ENCODE assay signal across 1 cellular context in genomic region chr1:2228157-2228594, GRCh38.
TF ChIP-seq lines count a peak whose summit lies in the region.

Gene SKI, plus strand, starts transcription at chr1:2228319. Its CDS starts 448 bp downstream, at chr1:2228767.

TF ChIP-seq in GM12878, 131 proteins besides CTCF, POLR2A, EP300 and RAD21 (continued from another document):
- TF ChIP-seq NKRF (conservative IDR thresholded peaks at IDR 0.05): no peak
- TF ChIP-seq RELA (IDR thresholded peaks at IDR 0.05; ENCODE audit: borderline replicate concordance, partially characterized antibody): no peak
